Comparison of ENCODE assay signal across 18 cellular contexts in genomic region chr9:90896231-90896630, GRCh38.
"Had no signal": no experiment of that assay in that cellular context is flagged by ENCODE, and none has a peak within 500 bp of the region (broad histone marks: within the 10 kb centered on the region; RNA-seq: fewer than 3 reads in every experiment).

No MANE protein-coding gene starts in this region.

- H3K4me3 Mint-ChIP-seq: naive thymus-derived CD4-positive, alpha-beta T cell; nephron progenitor cell had no signal

- H3K4me1 Mint-ChIP-seq: naive thymus-derived CD4-positive, alpha-beta T cell had no signal

- H3K27ac Mint-ChIP-seq: naive thymus-derived CD4-positive, alpha-beta T cell; nephron progenitor cell had no signal

- H3K27ac ChIP-seq: colonic mucosa, heart left ventricle, right atrium auricular region, sigmoid colon, stomach, thoracic aorta had no signal

- H3K4me1 ChIP-seq: colonic mucosa, sigmoid colon, stomach had no signal

- H3K36me3 ChIP-seq: colonic mucosa, right atrium auricular region, sigmoid colon, thoracic aorta had no signal

- H3K4me3 ChIP-seq: colonic mucosa, heart left ventricle, right atrium auricular region, sigmoid colon, skin epidermis, stomach, thoracic aorta had no signal

- H3K9me3 Mint-ChIP-seq: naive thymus-derived CD4-positive, alpha-beta T cell had no signal

- ATAC-seq: esophagus mucosa; heart left ventricle; naive thymus-derived CD4-positive, alpha-beta T cell had no signal

- H3K9me3 ChIP-seq: colonic mucosa, heart left ventricle, right atrium auricular region, sigmoid colon, stomach, thoracic aorta had no signal

- H3K36me3 Mint-ChIP-seq: naive thymus-derived CD4-positive, alpha-beta T cell had no signal

- DNase-seq: colonic mucosa; effector CD8-positive, alpha-beta T cell; heart left ventricle; hippocampal formation; kidney glomerular epithelial cell; naive thymus-derived CD4-positive, alpha-beta T cell; nephron progenitor cell; sigmoid colon; stimulated activated CD4-positive, alpha-beta T cell treated with anti-CD3 and anti-CD28 coated beads, Interleukin-2, amount 100 ng/mL, for 24 hours; stimulated activated CD4-positive, alpha-beta T cell treated with anti-CD3 and anti-CD28 coated beads, Interleukin-4, amount 100 ng/mL, for 4 hours; stimulated activated naive CD4-positive, alpha-beta T cell; stomach; substantia nigra; trophoblast cell had no signal

- H3K27me3 ChIP-seq: colonic mucosa, heart left ventricle, right atrium auricular region, sigmoid colon, stomach had no signal
